19 cellular contexts compared by ENCODE assay signal in the genomic region with DNA sequence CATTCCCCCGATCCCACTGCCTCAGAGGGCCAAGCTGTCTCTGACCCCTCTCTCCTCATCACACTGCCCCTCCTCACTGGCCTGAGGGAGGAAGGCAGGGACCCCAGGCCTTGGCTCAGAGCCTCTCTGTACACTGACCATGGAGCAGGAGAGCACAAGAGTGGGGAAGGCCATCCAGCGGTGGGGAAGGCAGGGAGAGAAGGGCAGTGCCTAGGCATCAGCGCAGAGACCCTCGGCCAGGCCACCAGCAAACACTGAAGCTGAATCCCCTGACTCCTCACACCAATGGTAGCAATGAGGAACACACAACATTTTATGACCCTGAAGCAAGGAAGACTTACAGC. TPM values are rescaled to one million over a fixed set of nuclear protein-coding genes. Genes with fewer than 3 reads are reported as not detected.
DNase-seq lines count a peak whose midpoint lies in the region; ATAC-seq and TF ChIP-seq lines count a peak whose summit lies in the region.
"Had no signal": no experiment of that assay in that cellular context is flagged by ENCODE, and none has a peak within 500 bp of the region (broad histone marks: within the 10 kb centered on the region; RNA-seq: fewer than 3 reads in every experiment).

No MANE protein-coding gene starts in this region.

- H3K27me3 ChIP-seq in H9 (ENCODE audit: insufficient read depth, low read length) (no peaks in the 10 kb centered on the region), esophagus muscularis mucosa (no peaks in the 10 kb centered on the region), PC-9 (ENCODE audit: insufficient read depth, low read depth) (peaks cover 92% of the 10 kb centered on the region)

- H3K4me3 Mint-ChIP-seq in H9: no peak overlapping the region
- H3K4me3 Mint-ChIP-seq: CD4-positive, alpha-beta T cell; HFFc6 had no signal

- H3K79me2 ChIP-seq in H9 (ENCODE audit: insufficient read depth, low read length) (no peaks in the 10 kb centered on the region), PC-9 (ENCODE audit: low read depth) (no peaks in the 10 kb centered on the region)

- no peak overlapping the region for H2AK5ac ChIP-seq in H9 (ENCODE audit: insufficient read length, low read length)

- H3K14ac ChIP-seq in H9 (ENCODE audit: insufficient read depth, low read length): no peak overlapping the region

- H3F3A ChIP-seq in PC-9 (ENCODE audit: insufficient read depth, low read depth): no peaks in the 10 kb centered on the region

- H3K23me2 ChIP-seq in H9 (ENCODE audit: insufficient read length, low read depth, low read length, poor library complexity, severe bottlenecking): no peaks in the 10 kb centered on the region

- no peaks in the 10 kb centered on the region for H3K9me3 Mint-ChIP-seq in H9
- H3K9me3 Mint-ChIP-seq: CD4-positive, alpha-beta T cell; HFFc6 had no signal

- H3K27ac ChIP-seq in H9 (ENCODE audit: insufficient read length, low read depth, low read length) (no peak overlapping the region), esophagus muscularis mucosa (replicated peaks in 1 of 4) (no peak overlapping the region), PC-9 (no peak overlapping the region)
- H3K27ac ChIP-seq: C4-2B, GM23248 had no signal

- no peak overlapping the region for H3K18ac ChIP-seq in H9 (ENCODE audit: insufficient read length, low read depth, low read length)

- no peak overlapping the region for H3K4me3 ChIP-seq in esophagus muscularis mucosa
- H3K4me3 ChIP-seq in PC-9: no peak overlapping the region
- H3K4me3 ChIP-seq: GM23248, K562 had no signal

- no peaks in the 10 kb centered on the region; the same call in 1 of the 2 replicates for H3K27me3 Mint-ChIP-seq in H9 (ENCODE audit: low read depth)

- no peak overlapping the region for H2BK120ac ChIP-seq in H9 (ENCODE audit: low read depth, low read length, poor library complexity, severe bottlenecking)

- no peak overlapping the region for H4K8ac ChIP-seq in H9 (replicated peaks; ENCODE audit: insufficient read length, low read depth, low read length)

- H2BK15ac ChIP-seq in H9 (ENCODE audit: low read depth, low read length): no peak overlapping the region

- no peak overlapping the region for H3T11ph ChIP-seq in H9 (ENCODE audit: low read length)

- no peak overlapping the region for H2BK5ac ChIP-seq in H9 (ENCODE audit: insufficient read length, low read length)

- H2AFZ ChIP-seq in H9 (ENCODE audit: low read length) (no peak overlapping the region), PC-9 (no peak overlapping the region)
- H2AFZ ChIP-seq: GM23248 had no signal

- peak overlapping the region in 1 of 3 experiments; percentile 49; a peak in 2 of 7 replicates for H3K27ac Mint-ChIP-seq in H9
- H3K27ac Mint-ChIP-seq: CD4-positive, alpha-beta T cell; HFFc6 had no signal

- no peak overlapping the region for H3K23ac ChIP-seq in H9 (ENCODE audit: insufficient read length, low read depth, low read length)

- no peak overlapping the region for H2BK20ac ChIP-seq in H9 (ENCODE audit: low read depth, low read length, poor library complexity, severe bottlenecking)

- no peaks in the 10 kb centered on the region for H3K9me2 ChIP-seq in PC-9 (ENCODE audit: insufficient read depth)

- no peak overlapping the region for H3K9ac ChIP-seq in H9 (ENCODE audit: extremely low read depth, insufficient read length, low read length)
- H3K9ac ChIP-seq: GM23248 had no signal

- H3K9me3 ChIP-seq in H9 (ENCODE audit: control insufficient read depth, low read depth, low read length) (no peaks in the 10 kb centered on the region), esophagus muscularis mucosa (no peaks in the 10 kb centered on the region), PC-9 (ENCODE audit: insufficient read depth, low read depth) (no peaks in the 10 kb centered on the region)
- H3K9me3 ChIP-seq: Caco-2 had no signal

- H3K79me1 ChIP-seq in H9 (ENCODE audit: insufficient read depth, low read depth, low read length, poor library complexity, severe bottlenecking): no peaks in the 10 kb centered on the region

- no peak for TF ChIP-seq POLR2A in esophagus muscularis mucosa (IDR thresholded peaks at IDR 0.05; ENCODE audit: low read depth)

- POLR2A ChIA-PET in PC-9 (lab: Charles Lee; ENCODE audit: unreplicated experiment): no interaction called here

- H2BK12ac ChIP-seq in H9 (ENCODE audit: insufficient read length, low read depth, low read length): no peak overlapping the region

- H3K56ac ChIP-seq in H9 (ENCODE audit: insufficient read length, low read depth, low read length): no peak overlapping the region

- BruUV-seq in PC-9 (replicated peaks; lab: Mats Ljungman, UMichigan): no TSS peak

- no peaks in the 10 kb centered on the region for H4K20me1 ChIP-seq in H9 (ENCODE audit: control insufficient read depth, insufficient read depth, insufficient read length)
- peaks cover 3% of the 10 kb centered on the region; the same call in 1 of the 2 replicates for H4K20me1 ChIP-seq in PC-9 (ENCODE audit: insufficient read depth)

- H3K4me2 ChIP-seq in H9 (ENCODE audit: insufficient read depth, insufficient read length, low read length): no peak overlapping the region
- no peak overlapping the region for H3K4me2 ChIP-seq in PC-9

- H3K4me1 Mint-ChIP-seq in H9: no peaks in the 10 kb centered on the region

- DNase-seq in H9 (peak; percentile 12), esophagus muscularis mucosa (ENCODE audit: extremely low spot score) (peak; percentile 89), mesenteric fat pad (ENCODE audit: low spot score) (peak; percentile 74), PC-9 (no peak), omental fat pad (ENCODE audit: low spot score) (no peak), A172 (ENCODE audit: low spot score) (no peak)
- DNase-seq: AML-193; CD4-positive, alpha-beta T cell; DMS153; DMS79; GF-D8; GM23248; HFFc6; IMR-90 had no signal

- no peak overlapping the region for H3K4ac ChIP-seq in H9 (ENCODE audit: low read depth, low read length)

- H3K4me1 ChIP-seq in H9 (ENCODE audit: insufficient read depth, low read length): no peaks in the 10 kb centered on the region
- H3K4me1 ChIP-seq in esophagus muscularis mucosa: no peaks in the 10 kb centered on the region
- H3K4me1 ChIP-seq in PC-9 (replicated peaks; ENCODE audit: insufficient read depth): no peaks in the 10 kb centered on the region
- H3K4me1 ChIP-seq: Caco-2 had no signal

- no peak for TF ChIP-seq CTCF in H9 (conservative IDR thresholded peaks at IDR 0.05)
- no peak for TF ChIP-seq CTCF in esophagus muscularis mucosa (IDR thresholded peaks at IDR 0.05)
- TF ChIP-seq CTCF in PC-9 (conservative IDR thresholded peaks at IDR 0.05): no peak
- no peak for TF ChIP-seq CTCF in omental fat pad (IDR thresholded peaks at IDR 0.05)

- WGBS in H9 (ENCODE audit: extremely low coverage, insufficient read length, low lambda C conversion rate): no CpG with 5 or more reads among the region's 4 CpGs
- WGBS in esophagus muscularis mucosa: 92% methylated on average over 2 of the region's 4 CpGs

- ATAC-seq in omental fat pad (ENCODE audit: low FRiP score): no peak
- no peak for ATAC-seq in esophagus mucosa
- ATAC-seq: HCT116, K562 had no signal

- H4K5ac ChIP-seq in H9 (ENCODE audit: insufficient read length, low read depth, low read length): no peak overlapping the region

- H3K36me3 ChIP-seq in esophagus muscularis mucosa (no peaks in the 10 kb centered on the region), PC-9 (ENCODE audit: low read depth) (no peaks in the 10 kb centered on the region)

- intact Hi-C loops in esophagus muscularis mucosa (cut with DNase I): no loop called here
- intact Hi-C loops in PC-9 (cut with micrococcal nuclease; ENCODE audit: unreplicated experiment): no loop called here

- CTCF ChIA-PET in PC-9 (lab: Charles Lee): no interaction called here

- peaks cover 1 to 41% (median 21%) of the 10 kb centered on the region in 3 experiments; a peak in 6 of 7 replicates for H3K36me3 Mint-ChIP-seq in H9 (ENCODE audit: insufficient read depth in 1 of 3, low read depth in 3 of 3)

- no peak for TF ChIP-seq EP300 in esophagus muscularis mucosa (IDR thresholded peaks at IDR 0.05)

- H4K91ac ChIP-seq in H9 (ENCODE audit: insufficient read length, low read depth, low read length): no peak overlapping the region

RNA-seq across cellular contexts. Expression of a gene that starts 14.8 kb away (rescaled TPM):
- total RNA-seq in H9 (2021): 21.9 and 22.6 TPM in 2 replicates
- total RNA-seq in esophagus muscularis mucosa: 1 to 10 TPM in 2 of 4 donors, under 1 TPM in 2; 0.42 to 2.0 (median 0.95) TPM
- total RNA-seq in mesenteric fat pad: not detected
- not detected in 2 replicates for total RNA-seq in PC-9 (2021)
- 1 to 10 TPM in 1 of 4 donors, under 1 TPM in 1, not detected in 2; 0.65 to 1.2 TPM for total RNA-seq in omental fat pad
- total RNA-seq in esophagus mucosa: 0.52 TPM
- 3.5 and 3.6 TPM in 2 replicates for total RNA-seq in A172 (2014; rRNA removed; shearing (Covaris generic))
- total RNA-seq: CD4-positive, alpha-beta T cell; GM23248 had no signal

Comparison
In these comparisons a context has a peak if more than half of its experiments do, and no peak if none do; other contexts are left out.
1. DNase-seq: peak in H9 (single experiment), esophagus muscularis mucosa (single experiment) and mesenteric fat pad (single experiment); none in PC-9 (0 of 2), omental fat pad (single experiment) and A172 (single experiment).